Comparison of ENCODE assay signal across 8 cellular contexts in the genomic region with DNA sequence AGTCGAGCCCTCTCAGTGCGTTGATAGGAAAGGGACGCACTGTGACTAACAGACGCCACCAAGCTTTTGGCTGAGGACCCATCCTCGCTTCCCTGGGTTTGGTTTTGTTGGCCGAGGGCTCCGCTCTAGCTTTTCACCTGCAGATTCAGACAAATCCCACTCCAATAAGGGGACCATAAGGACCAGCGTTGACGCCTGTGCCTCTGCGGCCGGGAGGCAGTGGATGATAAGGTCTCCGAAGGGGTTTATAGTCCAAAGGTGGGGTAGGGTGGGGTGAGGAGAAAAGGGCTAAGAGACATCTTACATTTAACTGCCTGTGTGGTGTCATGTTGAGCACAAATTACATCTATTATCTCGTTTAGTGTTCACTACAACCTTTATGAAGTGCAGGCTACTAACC. TPM values are rescaled to one million over a fixed set of nuclear protein-coding genes. Genes with fewer than 3 reads are reported as not detected.
DNase-seq lines count a peak whose midpoint lies in the region; ATAC-seq, FAIRE-seq and TF ChIP-seq lines count a peak whose summit lies in the region.

No MANE protein-coding gene starts in this region.

- no peak for TF ChIP-seq RAD21 in HepG2 (CRISPR knock-in tag; IDR thresholded peaks at IDR 0.05)

- H3K27ac ChIP-seq in HepG2 (ENCODE audit: extremely low read length, insufficient read depth, low read length) (peak overlapping the region; percentile 71), thymus (ENCODE audit: low read depth) (no peak overlapping the region)

- peaks cover 33% of the 10 kb centered on the region for H3K36me3 Mint-ChIP-seq in activated T-cell treated with anti-CD3 and anti-CD28 coated beads, Interleukin-2, amount 50 U/mL, for 24 hours (ENCODE audit: low read depth)

- peak overlapping the region; percentile 90 for H3K27ac Mint-ChIP-seq in activated T-cell treated with anti-CD3 and anti-CD28 coated beads, Interleukin-2, amount 50 U/mL, for 24 hours

- in situ Hi-C loops in HepG2 (cut with HindIII; ENCODE audit: extremely low pct_ligation_motif_present, low pct_unique_long_range_greater_than_20kb), result loop anchor here (10.0 kb wide), 1 partner anchor 91 kb away; no protein-coding TSS in a partner anchor

- H3K27me3 Mint-ChIP-seq in activated T-cell treated with anti-CD3 and anti-CD28 coated beads, Interleukin-2, amount 50 U/mL, for 24 hours, result no peaks in the 10 kb centered on the region

- no peaks in the 10 kb centered on the region for H3K9me3 ChIP-seq in adipocyte (ENCODE audit: control insufficient read depth, low read length)
- no peaks in the 10 kb centered on the region for H3K9me3 ChIP-seq in HepG2 (ENCODE audit: low read length)
- no peaks in the 10 kb centered on the region for H3K9me3 ChIP-seq in thymus (ENCODE audit: control insufficient read depth)

- 0% methylated on average over 5 of the region's 13 CpGs for WGBS in HepG2 (ENCODE audit: low lambda C conversion rate)
- 6% methylated on average over 13 of the region's 13 CpGs for WGBS in thymus

- POLR2A ChIA-PET in HepG2 (lab: Yijun Ruan, JAX), result interaction anchor here (0.6 kb wide), 2 partner anchors 16 to 1103 kb away, joined by 3 read pairs; no protein-coding TSS in a partner anchor
- POLR2A ChIA-PET in HEK293T (lab: Yijun Ruan, JAX), result no interaction called here

- TF ChIP-seq POLR2A in HepG2 (IDR thresholded peaks at IDR 0.05; ENCODE audit: insufficient read depth in 1 of 2, low read depth in 2 of 2, low read length in 2 of 2), result no peak

- H3K4me2 ChIP-seq in HepG2 (ENCODE audit: low read depth, low read length), result peak overlapping the region; percentile 89

- H2AFZ ChIP-seq in HepG2 (ENCODE audit: low read length), result no peak overlapping the region

- peak overlapping the region; percentile 93 for H3K4me3 Mint-ChIP-seq in activated T-cell treated with anti-CD3 and anti-CD28 coated beads, Interleukin-2, amount 50 U/mL, for 24 hours

- H3K4me1 ChIP-seq in adipocyte (ENCODE audit: control insufficient read depth, insufficient read depth, low read length) (peaks cover 29% of the 10 kb centered on the region), HepG2 (ENCODE audit: insufficient read depth, low read length) (peaks cover 45% of the 10 kb centered on the region), thymus (ENCODE audit: control insufficient read depth, insufficient read depth, low read length) (peaks cover 14% of the 10 kb centered on the region)

- no peak for FAIRE-seq in HepG2 (lab: Jason Lieb, UNC)

- no peak for ATAC-seq in HepG2
- no peak for ATAC-seq in HG03175 (IDR thresholded peaks at IDR 0.05; ENCODE audit: unreplicated experiment)

- BruUV-seq in HepG2 (replicated peaks; lab: Mats Ljungman, UMichigan), result no TSS peak

- no peak for DNase-seq in activated T-cell treated with anti-CD3 and anti-CD28 coated beads, Interleukin-2, amount 50 U/mL, for 24 hours
- DNase-seq in activated T-cell treated with anti-CD3 and anti-CD28 coated beads for 4 hours (no peak), adipocyte (ENCODE audit: low read depth) (no peak), HepG2 (ENCODE audit: low spot score) (no peak), HEK293T (ENCODE audit: extremely low spot score) (no peak)
- DNase-seq in stimulated activated CD4-positive, alpha-beta T cell treated with anti-CD3 and anti-CD28 coated beads, Interleukin-4, amount 100 ng/mL, for 4 hours, result no peak

- H3K79me2 ChIP-seq in HepG2 (ENCODE audit: insufficient read depth, low read length), result peaks cover 51% of the 10 kb centered on the region

- no peaks in the 10 kb centered on the region for H4K20me1 ChIP-seq in HepG2 (ENCODE audit: insufficient read depth, low read length)

- H3K9ac ChIP-seq in adipocyte (ENCODE audit: low read length) (peak overlapping the region; percentile 91), HepG2 (ENCODE audit: insufficient read depth, low read depth, low read length) (peak overlapping the region; percentile 78)

- CTCF ChIA-PET in HepG2 (lab: Yijun Ruan, JAX; ENCODE audit: low intra/inter-chr PET ratio, low total read pairs), result interaction anchor here (1.1 kb wide), 1 partner anchor 45 kb away, joined by 3 read pairs; the partner anchor contains the start of gene CENPS
- CTCF ChIA-PET in HEK293T (lab: Yijun Ruan, JAX), result no interaction called here

- no peaks in the 10 kb centered on the region for H3K9me3 Mint-ChIP-seq in activated T-cell treated with anti-CD3 and anti-CD28 coated beads, Interleukin-2, amount 50 U/mL, for 24 hours

- no peak for TF ChIP-seq EP300 in HepG2 (IDR thresholded peaks at IDR 0.05; ENCODE audit: low read depth in 2 of 2, low read length in 2 of 2)
- TF ChIP-seq EP300 in HepG2 (CRISPR knock-in tag; IDR thresholded peaks at IDR 0.05; ENCODE audit: borderline replicate concordance), result no peak

- intact Hi-C loops in HepG2 (cut with micrococcal nuclease; ENCODE audit: unreplicated experiment), result loop anchor here (1.0 kb wide), 1 partner anchor 19 kb away; no protein-coding TSS in a partner anchor

- H3K27me3 ChIP-seq in adipocyte (replicated peaks; ENCODE audit: control insufficient read depth, insufficient read depth, low read length), result no peaks in the 10 kb centered on the region
- H3K27me3 ChIP-seq in HepG2 (ENCODE audit: control insufficient read depth in 1 of 2, insufficient read depth in 2 of 2, low read length in 2 of 2), result no peaks in the 10 kb centered on the region; a peak in 1 of 5 replicates
- H3K27me3 ChIP-seq in thymus (ENCODE audit: control insufficient read depth, insufficient read depth), result no peaks in the 10 kb centered on the region

- peaks cover 48% of the 10 kb centered on the region for H3K4me1 Mint-ChIP-seq in activated T-cell treated with anti-CD3 and anti-CD28 coated beads, Interleukin-2, amount 50 U/mL, for 24 hours (ENCODE audit: low read depth)

- no peak for TF ChIP-seq CTCF in HepG2 (CRISPR knock-in tag; IDR thresholded peaks at IDR 0.05)

- H3K36me3 ChIP-seq in adipocyte (ENCODE audit: control insufficient read depth, insufficient read depth, low read length, severe bottlenecking) (no peaks in the 10 kb centered on the region), HepG2 (replicated peaks in 1 of 2; ENCODE audit: control insufficient read depth in 1 of 2, insufficient read depth in 2 of 2, low read length in 2 of 2) (0 out of 5 replicates have a peak, but pooled peaks cover 2 to 4% of the 10 kb centered on the region in 2 experiments), thymus (ENCODE audit: control insufficient read depth, insufficient read depth) (no peaks in the 10 kb centered on the region)

- peak overlapping the region; percentile 98 for H3K4me3 ChIP-seq in adipocyte (ENCODE audit: low read length)
- peak overlapping the region; percentile 88 to 93 (median 88) for H3K4me3 ChIP-seq in HepG2 (replicated peaks in 1 of 3; ENCODE audit: insufficient read depth in 1 of 3, low read depth in 2 of 3, low read length in 3 of 3)
- H3K4me3 ChIP-seq in thymus (ENCODE audit: low read length), result peak overlapping the region; percentile 73

RNA-seq across cellular contexts. Expression of gene PEX14, which starts 0.8 kb away (rescaled TPM):
- total RNA-seq in HepG2 (2016; rRNA removed; fragmentation: Illumina TruSeq; extraction: Trizol), result 5.9 and 9.9 TPM in 2 replicates
- 5.4 and 5.5 TPM in 2 replicates for total RNA-seq in HepG2 (2016; cell fraction: cytosol; rRNA removed; fragmentation: Illumina TruSeq; extraction: Trizol; ENCODE audit: low read depth)
- total RNA-seq in HepG2 (2016; cell fraction: insoluble cytoplasmic fraction; rRNA removed; fragmentation: Illumina TruSeq; extraction: Trizol), result 6.0 and 11.1 TPM in 2 replicates
- 6.6 and 8.1 TPM in 2 replicates for total RNA-seq in HepG2 (2016; cell fraction: membrane; rRNA removed; fragmentation: Illumina TruSeq; extraction: Trizol)
- 11.8 and 16.0 TPM in 2 replicates for total RNA-seq in HepG2 (2016; cell fraction: nucleus; rRNA removed; fragmentation: Illumina TruSeq; extraction: Trizol)
- polyA plus RNA-seq in HepG2 (2011; rRNA removed), result 6.3 and 6.5 TPM in 2 replicates
- polyA plus RNA-seq in HepG2 (2011; cell fraction: cytosol; rRNA removed), result 5.8 and 7.7 TPM in 2 replicates
- 22.7 and 25.4 TPM in 2 replicates for polyA plus RNA-seq in HepG2 (2011; cell fraction: nucleus; rRNA removed)
- 10.8 and 15.1 TPM in 2 replicates for polyA plus RNA-seq in HepG2 (2012)
- polyA plus RNA-seq in HepG2 (2016; cell fraction: cytosol; fragmentation: Illumina TruSeq; extraction: Trizol; ENCODE audit: low read depth), result 3.9 and 4.0 TPM in 2 replicates
- 8.3 and 10.4 TPM in 2 replicates for polyA plus RNA-seq in HepG2 (2016; cell fraction: insoluble cytoplasmic fraction; fragmentation: Illumina TruSeq; extraction: Trizol; ENCODE audit: low read depth)
- polyA plus RNA-seq in HepG2 (2016; cell fraction: membrane; fragmentation: Illumina TruSeq; extraction: Trizol; ENCODE audit: low read depth), result 5.7 and 6.2 TPM in 2 replicates
- 25.5 and 27.0 TPM in 2 replicates for polyA plus RNA-seq in HepG2 (2016; cell fraction: nucleus; fragmentation: Illumina TruSeq; extraction: Trizol; ENCODE audit: insufficient read depth, low read depth)
- polyA minus RNA-seq in HepG2 (2011; rRNA and poly(A)+ RNA removed; ENCODE audit: low replicate concordance), result 7.0 and 10.1 TPM in 2 replicates
- polyA minus RNA-seq in HepG2 (2011; cell fraction: cytosol; rRNA and poly(A)+ RNA removed), result 5.2 and 5.5 TPM in 2 replicates
- polyA minus RNA-seq in HepG2 (2011; cell fraction: nucleus; rRNA and poly(A)+ RNA removed), result 15.8 and 20.3 TPM in 2 replicates
- polyA plus RNA-seq in thymus, result 16.1 TPM

RNA-seq across cellular contexts. Expression of gene DFFA, which starts 3.2 kb away (rescaled TPM):
- total RNA-seq in HepG2 (2016; rRNA removed; fragmentation: Illumina TruSeq; extraction: Trizol), result 33.9 and 44.6 TPM in 2 replicates
- 8.8 and 9.5 TPM in 2 replicates for total RNA-seq in HepG2 (2016; cell fraction: cytosol; rRNA removed; fragmentation: Illumina TruSeq; extraction: Trizol; ENCODE audit: low read depth)
- 34.8 and 45.3 TPM in 2 replicates for total RNA-seq in HepG2 (2016; cell fraction: insoluble cytoplasmic fraction; rRNA removed; fragmentation: Illumina TruSeq; extraction: Trizol)
- 18.7 and 19.6 TPM in 2 replicates for total RNA-seq in HepG2 (2016; cell fraction: membrane; rRNA removed; fragmentation: Illumina TruSeq; extraction: Trizol)
- 14.0 and 17.3 TPM in 2 replicates for total RNA-seq in HepG2 (2016; cell fraction: nucleus; rRNA removed; fragmentation: Illumina TruSeq; extraction: Trizol)
- polyA plus RNA-seq in HepG2 (2011; rRNA removed), result 16.5 and 16.6 TPM in 2 replicates
- polyA plus RNA-seq in HepG2 (2011; cell fraction: cytosol; rRNA removed), result 12.9 and 13.7 TPM in 2 replicates
- 5.9 and 7.7 TPM in 2 replicates for polyA plus RNA-seq in HepG2 (2011; cell fraction: nucleus; rRNA removed)
- polyA plus RNA-seq in HepG2 (2012), result 10.7 and 12.2 TPM in 2 replicates
- polyA plus RNA-seq in HepG2 (2016; cell fraction: cytosol; fragmentation: Illumina TruSeq; extraction: Trizol; ENCODE audit: low read depth), result 6.5 and 6.7 TPM in 2 replicates
- polyA plus RNA-seq in HepG2 (2016; cell fraction: insoluble cytoplasmic fraction; fragmentation: Illumina TruSeq; extraction: Trizol; ENCODE audit: low read depth), result 32.4 and 33.3 TPM in 2 replicates
- 10.4 and 10.6 TPM in 2 replicates for polyA plus RNA-seq in HepG2 (2016; cell fraction: membrane; fragmentation: Illumina TruSeq; extraction: Trizol; ENCODE audit: low read depth)
- polyA plus RNA-seq in HepG2 (2016; cell fraction: nucleus; fragmentation: Illumina TruSeq; extraction: Trizol; ENCODE audit: insufficient read depth, low read depth), result 20.0 and 20.1 TPM in 2 replicates
- polyA minus RNA-seq in HepG2 (2011; rRNA and poly(A)+ RNA removed; ENCODE audit: low replicate concordance), result 36.7 and 57.5 TPM in 2 replicates
- 10.2 and 11.0 TPM in 2 replicates for polyA minus RNA-seq in HepG2 (2011; cell fraction: cytosol; rRNA and poly(A)+ RNA removed)
- 11.3 and 12.9 TPM in 2 replicates for polyA minus RNA-seq in HepG2 (2011; cell fraction: nucleus; rRNA and poly(A)+ RNA removed)
- polyA plus RNA-seq in thymus, result 13.1 TPM

RNA-seq across cellular contexts. Expression of gene CORT, which starts 25.7 kb away (rescaled TPM):
- total RNA-seq in HepG2 (2016; rRNA removed; fragmentation: Illumina TruSeq; extraction: Trizol), result 0.62 TPM in 1 of 2 replicates, not detected in the other
- not detected in 2 replicates for total RNA-seq in HepG2 (2016; cell fraction: cytosol; rRNA removed; fragmentation: Illumina TruSeq; extraction: Trizol; ENCODE audit: low read depth)
- 0.61 TPM in 1 of 2 replicates, not detected in the other for total RNA-seq in HepG2 (2016; cell fraction: insoluble cytoplasmic fraction; rRNA removed; fragmentation: Illumina TruSeq; extraction: Trizol)
- total RNA-seq in HepG2 (2016; cell fraction: membrane; rRNA removed; fragmentation: Illumina TruSeq; extraction: Trizol), result 0.15 and 0.21 TPM in 2 replicates
- total RNA-seq in HepG2 (2016; cell fraction: nucleus; rRNA removed; fragmentation: Illumina TruSeq; extraction: Trizol), result 0.78 and 1.1 TPM in 2 replicates
- polyA plus RNA-seq in HepG2 (2011; rRNA removed) (0.08 and 0.11 TPM in 2 replicates), thymus (0.71 TPM)
- polyA plus RNA-seq in HepG2 (2011; cell fraction: cytosol; rRNA removed), result 0.08 and 0.09 TPM in 2 replicates
- polyA plus RNA-seq in HepG2 (2011; cell fraction: nucleus; rRNA removed), result 0.24 and 0.29 TPM in 2 replicates
- 0.31 and 0.40 TPM in 2 replicates for polyA plus RNA-seq in HepG2 (2012)
- 0.11 and 0.46 TPM in 2 replicates for polyA plus RNA-seq in HepG2 (2016; cell fraction: cytosol; fragmentation: Illumina TruSeq; extraction: Trizol; ENCODE audit: low read depth)
- polyA plus RNA-seq in HepG2 (2016; cell fraction: insoluble cytoplasmic fraction; fragmentation: Illumina TruSeq; extraction: Trizol; ENCODE audit: low read depth), result 0.50 TPM in 1 of 2 replicates, not detected in the other
- 0.21 and 0.36 TPM in 2 replicates for polyA plus RNA-seq in HepG2 (2016; cell fraction: membrane; fragmentation: Illumina TruSeq; extraction: Trizol; ENCODE audit: low read depth)
- 0.81 and 1.9 TPM in 2 replicates for polyA plus RNA-seq in HepG2 (2016; cell fraction: nucleus; fragmentation: Illumina TruSeq; extraction: Trizol; ENCODE audit: insufficient read depth, low read depth)
- polyA minus RNA-seq in HepG2 (2011; rRNA and poly(A)+ RNA removed; ENCODE audit: low replicate concordance), result not detected in 2 replicates
- polyA minus RNA-seq in HepG2 (2011; cell fraction: cytosol; rRNA and poly(A)+ RNA removed), result not detected in 2 replicates
- polyA minus RNA-seq in HepG2 (2011; cell fraction: nucleus; rRNA and poly(A)+ RNA removed), result 0.39 TPM in 1 of 2 replicates, not detected in the other

RNA-seq across cellular contexts. Expression of gene CENPS, which starts 45.3 kb away (rescaled TPM):
- 22.0 and 24.9 TPM in 2 replicates for total RNA-seq in HepG2 (2016; rRNA removed; fragmentation: Illumina TruSeq; extraction: Trizol)
- 32.3 and 41.2 TPM in 2 replicates for total RNA-seq in HepG2 (2016; cell fraction: cytosol; rRNA removed; fragmentation: Illumina TruSeq; extraction: Trizol; ENCODE audit: low read depth)
- total RNA-seq in HepG2 (2016; cell fraction: insoluble cytoplasmic fraction; rRNA removed; fragmentation: Illumina TruSeq; extraction: Trizol), result 18.1 and 23.2 TPM in 2 replicates
- 41.4 and 43.7 TPM in 2 replicates for total RNA-seq in HepG2 (2016; cell fraction: membrane; rRNA removed; fragmentation: Illumina TruSeq; extraction: Trizol)
- total RNA-seq in HepG2 (2016; cell fraction: nucleus; rRNA removed; fragmentation: Illumina TruSeq; extraction: Trizol), result 8.1 and 10.8 TPM in 2 replicates
- polyA plus RNA-seq in HepG2 (2011; rRNA removed) (2.9 and 3.3 TPM in 2 replicates), thymus (17.2 TPM)
- 3.8 and 4.5 TPM in 2 replicates for polyA plus RNA-seq in HepG2 (2011; cell fraction: cytosol; rRNA removed)
- 2.8 and 3.7 TPM in 2 replicates for polyA plus RNA-seq in HepG2 (2011; cell fraction: nucleus; rRNA removed)
- polyA plus RNA-seq in HepG2 (2012), result 5.0 and 10.5 TPM in 2 replicates
- 49.6 and 69.4 TPM in 2 replicates for polyA plus RNA-seq in HepG2 (2016; cell fraction: cytosol; fragmentation: Illumina TruSeq; extraction: Trizol; ENCODE audit: low read depth)
- polyA plus RNA-seq in HepG2 (2016; cell fraction: insoluble cytoplasmic fraction; fragmentation: Illumina TruSeq; extraction: Trizol; ENCODE audit: low read depth), result 33.2 and 38.1 TPM in 2 replicates
- 55.5 and 60.0 TPM in 2 replicates for polyA plus RNA-seq in HepG2 (2016; cell fraction: membrane; fragmentation: Illumina TruSeq; extraction: Trizol; ENCODE audit: low read depth)
- polyA plus RNA-seq in HepG2 (2016; cell fraction: nucleus; fragmentation: Illumina TruSeq; extraction: Trizol; ENCODE audit: insufficient read depth, low read depth), result 17.3 and 17.4 TPM in 2 replicates
- polyA minus RNA-seq in HepG2 (2011; rRNA and poly(A)+ RNA removed; ENCODE audit: low replicate concordance), result 5.9 and 8.9 TPM in 2 replicates
- 1.5 and 2.0 TPM in 2 replicates for polyA minus RNA-seq in HepG2 (2011; cell fraction: cytosol; rRNA and poly(A)+ RNA removed)
- 1.0 and 3.9 TPM in 2 replicates for polyA minus RNA-seq in HepG2 (2011; cell fraction: nucleus; rRNA and poly(A)+ RNA removed)
